Comparison of ENCODE assay signal across 15 cellular contexts in genomic region chr1:230600111-230601000, GRCh38.
"Had no signal": no experiment of that assay in that cellular context is flagged by ENCODE, and none has a peak within 500 bp of the region (broad histone marks: within the 10 kb centered on the region; RNA-seq: fewer than 3 reads in every experiment).

No MANE protein-coding gene starts in this region.

- ATAC-seq: activated CD4-positive, CD25-positive, alpha-beta regulatory T cell treated with anti-CD3 and anti-CD28 coated beads, Interleukin-2, amount 50 U/mL, for 24 hours; heart left ventricle; right cardiac atrium had no signal

- DNase-seq: activated CD4-positive, alpha-beta T cell treated with anti-CD3 and anti-CD28 coated beads, Interleukin-2, amount 50 U/mL, for 1 hour; activated CD8-positive, alpha-beta memory T cell treated with anti-CD3 and anti-CD28 coated beads for 24 hours; activated gamma-delta T cell treated with Interleukin-2 at 50 U/mL for 16 hours; amniotic stem cell; effector memory CD4-positive, alpha-beta T cell; heart left ventricle; left ventricle myocardium inferior; nucleus accumbens; right cardiac atrium; stimulated activated CD4-positive, alpha-beta T cell treated with anti-CD3 and anti-CD28 coated beads, Interleukin-4, amount 100 ng/mL, for 4 hours; stimulated activated CD8-positive, alpha-beta memory T cell treated with anti-CD3 and anti-CD28 coated beads, Interleukin-4, amount 100 ng/mL, for 48 hours had no signal

- H3K4me1 ChIP-seq: heart left ventricle, left ventricle myocardium inferior had no signal

- H3K27me3 ChIP-seq: heart left ventricle had no signal

- FAIRE-seq: frontal cortex, keratinocyte had no signal

- H3K4me3 ChIP-seq: heart left ventricle, left ventricle myocardium inferior, smooth muscle cell had no signal

- H3K27ac ChIP-seq: heart left ventricle, left ventricle myocardium inferior had no signal

- H3K36me3 ChIP-seq: heart left ventricle, left ventricle myocardium inferior had no signal
